In the genomic region with DNA sequence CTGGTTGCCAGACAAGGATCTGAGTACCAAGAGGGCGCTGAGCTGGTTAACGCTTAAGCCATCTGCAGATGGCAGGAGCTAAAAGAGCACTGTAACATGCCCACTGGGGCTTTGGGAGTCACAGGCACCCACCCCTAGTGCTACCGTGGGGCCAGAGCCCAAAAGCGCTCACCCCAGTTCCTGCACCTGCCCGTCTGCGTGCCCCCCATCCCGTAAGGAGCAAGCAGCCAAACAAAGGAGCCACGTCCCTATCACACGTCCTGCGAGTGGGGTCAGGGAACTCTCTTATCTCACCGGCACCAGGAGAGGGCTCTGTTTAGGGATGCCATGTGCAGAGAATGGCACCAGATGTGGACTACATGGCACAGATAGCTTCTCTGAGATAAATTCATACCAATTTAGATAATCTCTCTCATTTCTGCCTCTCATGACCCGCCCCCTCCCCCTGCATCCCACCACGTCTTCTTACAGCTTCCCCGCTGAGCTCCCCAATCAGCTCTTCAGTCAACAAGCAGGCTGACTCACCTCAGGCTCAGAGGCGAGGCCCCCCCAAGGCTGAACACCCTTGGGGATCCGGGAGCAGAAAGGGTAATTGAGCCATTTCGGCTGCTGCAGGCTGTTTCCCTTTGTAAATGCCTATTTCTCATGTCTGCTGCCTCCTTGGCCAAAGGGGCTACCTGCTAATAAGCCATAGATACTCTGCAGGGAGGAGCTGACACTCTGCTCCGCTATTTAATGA, we compare ENCODE assay signal across 8 cellular contexts.
"Had no signal": no experiment of that assay in that cellular context is flagged by ENCODE, and none has a peak within 500 bp of the region (broad histone marks: within the 10 kb centered on the region; RNA-seq: fewer than 3 reads in every experiment).

No MANE protein-coding gene starts in this region.

- H3K36me3 ChIP-seq: HAP-1 had no signal

- H3K9me3 ChIP-seq: HAP-1 had no signal

- H3K27ac ChIP-seq: GM23248 had no signal

- H3K9ac ChIP-seq: GM23248 had no signal

- ATAC-seq: HCT116, K562 had no signal

- FAIRE-seq: HTR-8/SVneo, K562 had no signal

- H3K4me3 ChIP-seq: GM23248, HAP-1, K562 had no signal

- DNase-seq: GM23248, GOT3, IMR-90, KG1 had no signal

- H3K4me1 ChIP-seq: HAP-1 had no signal

- H2AFZ ChIP-seq: GM23248 had no signal
